In genomic region chr18:21740474-21740723, GRCh38 we compare ENCODE assay signal across 8 cellular contexts. TPM values are rescaled to one million over a fixed set of nuclear protein-coding genes. Genes with fewer than 3 reads are reported as not detected.
A peak's percentile ranks its signal among the peaks of the same experiment; 100 is the strongest.
DNase-seq lines count a peak whose midpoint lies in the region; ATAC-seq, FAIRE-seq and TF ChIP-seq lines count a peak whose summit lies in the region.

No MANE protein-coding gene starts in this region.

- H3K4me1 ChIP-seq in ACC112 (ENCODE audit: control insufficient read depth, insufficient read depth, low read length, unreplicated experiment) (peaks cover 13% of the 10 kb centered on the region), K562 (replicated peaks in 1 of 2; ENCODE audit: control insufficient read depth in 2 of 2, insufficient read depth in 2 of 2, low read length in 2 of 2) (peaks cover 15 to 19% of the 10 kb centered on the region in 2 experiments; a peak in 4 of 5 replicates)

- TF ChIP-seq POLR2A in K562 (conservative IDR thresholded peaks at IDR 0.05): peak; percentile 72; the same call in 1 of the 2 replicates

- H3K27me3 ChIP-seq in ACC112 (ENCODE audit: insufficient read depth, low read length) (no peaks in the 10 kb centered on the region), K562 (ENCODE audit: control insufficient read depth in 2 of 2, insufficient read depth in 2 of 2, low read length in 2 of 2) (no peaks in the 10 kb centered on the region)

- no peak for TF ChIP-seq EP300 in K562 (IDR thresholded peaks at IDR 0.05; ENCODE audit: low read length)

- intact Hi-C loops in K562 (cut with micrococcal nuclease): loop anchor here (1.0 to 10.0 kb wide), 3 partner anchors 36 to 246 kb away; partner anchors contain the start of genes ABHD3 and SNRPD1

- peak overlapping the region; percentile 83 for H3K4me2 ChIP-seq in K562 (ENCODE audit: insufficient read depth, low read length)

- peak; percentile 88 for FAIRE-seq in K562 (lab: Jason Lieb, UNC)

- peak overlapping the region; percentile 90 to 98; a peak in 3 of 4 replicates for H3K9ac ChIP-seq in K562 (ENCODE audit: insufficient read depth in 1 of 2, low read depth in 2 of 2, low read length in 2 of 2)

- peaks cover 36% of the 10 kb centered on the region for H3K79me2 ChIP-seq in ACC112 (ENCODE audit: control insufficient read depth, insufficient read depth, low read length, unreplicated experiment)
- H3K79me2 ChIP-seq in K562 (ENCODE audit: control insufficient read depth, insufficient read depth, low read length): peaks cover 47% of the 10 kb centered on the region

- in situ Hi-C loops in K562 (cut with MboI): no loop called here

- BruUV-seq in K562 (replicated peaks; lab: Mats Ljungman, UMichigan): no TSS peak

- H3K9me1 ChIP-seq in K562 (ENCODE audit: control insufficient read depth, insufficient read depth, low read length): no peaks in the 10 kb centered on the region

- peak overlapping the region; percentile 99 for H3K4me3 ChIP-seq in ACC112 (ENCODE audit: low read depth, low read length)
- peak overlapping the region; percentile 90 for H3K4me3 ChIP-seq in K562

- peak overlapping the region; percentile 64 for H2AFZ ChIP-seq in ACC112 (ENCODE audit: low read length, unreplicated experiment)
- H2AFZ ChIP-seq in K562 (ENCODE audit: low read depth, low read length): peak overlapping the region; percentile 86

- H4K20me1 ChIP-seq in K562 (replicated peaks; ENCODE audit: control insufficient read depth, insufficient read depth, low read length): peaks cover 6% of the 10 kb centered on the region; the same call in 1 of the 2 replicates

- peak in 1 of 3 experiments; percentile 12; a peak in 1 of 6 replicates for TF ChIP-seq CTCF in K562 (IDR thresholded peaks at IDR 0.05 in 2 of 3, conservative IDR thresholded peaks at IDR 0.05 in 1 of 3; ENCODE audit: insufficient read depth in 2 of 3, low read depth in 1 of 3, low read length in 3 of 3)

- H3K27ac ChIP-seq in ACC112 (ENCODE audit: low read depth, low read length): peak overlapping the region; percentile 94
- peak overlapping the region; percentile 95 for H3K27ac ChIP-seq in K562 (ENCODE audit: extremely low read depth, low read depth, low read length)

- POLR2A ChIA-PET in K562 (lab: Yijun Ruan, JAX): interaction anchor here (0.6 to 3.8 kb wide), 10 partner anchors 10 to 226 kb away, joined by 3 to 21 read pairs (median 4); partner anchors contain the start of gene ESCO1

- ATAC-seq in GM18520 (IDR thresholded peaks at IDR 0.05; ENCODE audit: unreplicated experiment) (peak; percentile 92), HG03045 (IDR thresholded peaks at IDR 0.05; ENCODE audit: unreplicated experiment) (peak; percentile 97), K562 (peak; percentile 94)

- CTCF ChIA-PET in K562 (lab: Yijun Ruan, JAX; ENCODE audit: low intra/inter-chr PET ratio): no interaction called here

- 0% methylated on average over 14 of the region's 14 CpGs for WGBS in K562 (ENCODE audit: insufficient coverage, low coverage, missing lambda C conversion rate)

- no peaks in the 10 kb centered on the region for H3K36me3 ChIP-seq in ACC112 (ENCODE audit: insufficient read depth, low read length)
- H3K36me3 ChIP-seq in K562 (ENCODE audit: control insufficient read depth, insufficient read depth, low read length): no peaks in the 10 kb centered on the region

- DNase-seq in RPMI8226: peak; percentile 100
- peak; percentile 96 to 98 (median 96) for DNase-seq in K562 (ENCODE audit: extremely low read depth in 1 of 4, low spot score in 3 of 4)
- DNase-seq in iPS-NIHi7 (ENCODE audit: extremely low spot score): peak; percentile 97
- peak; percentile 95 to 97 for DNase-seq in stimulated activated CD4-positive, alpha-beta T cell treated with anti-CD3 and anti-CD28 coated beads, Interleukin-15, amount 100 ng/mL, for 48 hours (ENCODE audit: low read depth in 2 of 2)
- DNase-seq in NCI-H1436 treated with DMSO at 0.1 percent for 48 hours (lab: John Stamatoyannopoulos, UW): no peak

- no peak for TF ChIP-seq RAD21 in K562 (CRISPR knock-in tag; conservative IDR thresholded peaks at IDR 0.05 in 1 of 2, IDR thresholded peaks at IDR 0.05 in 1 of 2)

- H3K9me3 ChIP-seq in K562 (replicated peaks; ENCODE audit: control insufficient read depth, insufficient read depth, low read depth, low read length): no peaks in the 10 kb centered on the region; the same call in 1 of the 2 replicates

TF ChIP-seq in K562, 482 proteins besides CTCF, POLR2A, EP300 and RAD21 (continues in another document):
- TF ChIP-seq HES1 (IDR thresholded peaks at IDR 0.05; ENCODE audit: low read depth): no peak
- no peak for TF ChIP-seq SMAD1 (IDR thresholded peaks at IDR 0.05; ENCODE audit: low read depth, low read length, partially characterized antibody)
- TF ChIP-seq TAF1 (IDR thresholded peaks at IDR 0.05; ENCODE audit: control insufficient read depth, extremely low read depth, insufficient read depth, low read length, severe bottlenecking): no peak
- TF ChIP-seq IRF2 (CRISPR knock-in tag; IDR thresholded peaks at IDR 0.05): no peak
- TF ChIP-seq SIN3A (IDR thresholded peaks at IDR 0.05; ENCODE audit: borderline replicate concordance in 2 of 2, control insufficient read depth in 1 of 2, low read depth in 2 of 2, low read length in 2 of 2): no peak
- no peak for TF ChIP-seq MTF1 (CRISPR knock-in tag; IDR thresholded peaks at IDR 0.05; ENCODE audit: borderline replicate concordance)
- TF ChIP-seq BCLAF1 (IDR thresholded peaks at IDR 0.05; ENCODE audit: borderline replicate concordance in 1 of 2, control insufficient read depth in 1 of 2, low read depth in 2 of 2, low read length in 1 of 2): no peak

RNA-seq across cellular contexts. Expression of gene MIB1, which starts 0.2 kb away (rescaled TPM):
- 30.5 and 81.2 TPM in 2 replicates for total RNA-seq in K562 (2011; cell fraction: chromatin; rRNA removed; ENCODE audit: low replicate concordance)
- 12.3 and 17.6 TPM in 2 replicates for total RNA-seq in K562 (2011; cell fraction: nucleolus; rRNA removed)
- total RNA-seq in K562 (2011; cell fraction: nucleoplasm; rRNA removed): 29.3 and 33.4 TPM in 2 replicates
- 21.3 and 23.2 TPM in 2 replicates for total RNA-seq in K562 (2014; rRNA removed)
- 43.8 and 51.7 TPM in 2 replicates for total RNA-seq in K562 (2014; rRNA removed; fragmentation: Illumina TruSeq; extraction: Trizol)
- 32.8 and 34.8 TPM in 2 replicates for total RNA-seq in K562 (2015; rRNA removed; fragmentation: Illumina TruSeq; extraction: Trizol)
- 37.1 and 42.8 TPM in 2 replicates for total RNA-seq in K562 (2021)
- 25.7 and 35.1 TPM in 2 replicates for polyA plus RNA-seq in K562 (2011; rRNA removed)
- polyA plus RNA-seq in K562 (2011; cell fraction: cytosol; rRNA removed): 5.4 and 13.4 TPM in 2 replicates
- polyA plus RNA-seq in K562 (2011; cell fraction: nucleus; rRNA removed): 19.0 and 25.8 TPM in 2 replicates
- polyA plus RNA-seq in K562 (2012): 19.3 and 21.7 TPM in 2 replicates
- 19.5 and 21.3 TPM in 2 replicates for polyA plus RNA-seq in K562 (2014; fragmentation: Illumina TruSeq; extraction: Trizol)
- 1 to 10 TPM; 7.2 to 7.6 TPM for polyA plus RNA-seq in K562 (2014; fragmentation: Nextera tagmentation; extraction: Ambion mirVana)
- polyA plus RNA-seq in K562 (2014; rRNA removed): 9.7 and 10.3 TPM in 2 replicates
- polyA minus RNA-seq in K562 (2011; rRNA and poly(A)+ RNA removed): 264 and 284 TPM in 2 replicates
- 62.5 and 81.2 TPM in 2 replicates for polyA minus RNA-seq in K562 (2011; cell fraction: cytosol; rRNA and poly(A)+ RNA removed)
- polyA minus RNA-seq in K562 (2011; cell fraction: nucleus; rRNA and poly(A)+ RNA removed): 16.8 and 43.3 TPM in 2 replicates

RNA-seq across cellular contexts. Expression of gene ABHD3, which starts 35.8 kb away (rescaled TPM):
- 70.5 and 110 TPM in 2 replicates for total RNA-seq in K562 (2011; cell fraction: chromatin; rRNA removed; ENCODE audit: low replicate concordance)
- 48.2 and 53.4 TPM in 2 replicates for total RNA-seq in K562 (2011; cell fraction: nucleolus; rRNA removed)
- total RNA-seq in K562 (2011; cell fraction: nucleoplasm; rRNA removed): 85.0 and 108 TPM in 2 replicates
- total RNA-seq in K562 (2014; rRNA removed) (14.8 and 17.7 TPM in 2 replicates), K562 (2014; rRNA removed; fragmentation: Illumina TruSeq; extraction: Trizol) (25.2 and 27.9 TPM in 2 replicates), K562 (2015; rRNA removed; fragmentation: Illumina TruSeq; extraction: Trizol) (23.1 and 24.6 TPM in 2 replicates), K562 (2021) (19.4 and 20.7 TPM in 2 replicates)
- polyA plus RNA-seq in K562 (2011; rRNA removed) (35.2 and 38.8 TPM in 2 replicates), K562 (2014; fragmentation: Illumina TruSeq; extraction: Trizol) (14.4 and 18.1 TPM in 2 replicates), K562 (2014; fragmentation: Nextera tagmentation; extraction: Ambion mirVana) (1 to 10 TPM; 6.3 to 8.1 TPM), K562 (2014; rRNA removed) (28.0 and 31.4 TPM in 2 replicates)
- polyA plus RNA-seq in K562 (2011; cell fraction: cytosol; rRNA removed): 9.2 and 15.7 TPM in 2 replicates
- 71.2 and 105 TPM in 2 replicates for polyA plus RNA-seq in K562 (2011; cell fraction: nucleus; rRNA removed)
- 19.2 and 35.7 TPM in 2 replicates for polyA plus RNA-seq in K562 (2012)
- 20.7 and 23.9 TPM in 2 replicates for polyA minus RNA-seq in K562 (2011; rRNA and poly(A)+ RNA removed)
- 6.7 and 13.5 TPM in 2 replicates for polyA minus RNA-seq in K562 (2011; cell fraction: cytosol; rRNA and poly(A)+ RNA removed)
- 36.8 and 48.9 TPM in 2 replicates for polyA minus RNA-seq in K562 (2011; cell fraction: nucleus; rRNA and poly(A)+ RNA removed)
